Comparison of ENCODE assay signal across 22 cellular contexts in the genomic region with DNA sequence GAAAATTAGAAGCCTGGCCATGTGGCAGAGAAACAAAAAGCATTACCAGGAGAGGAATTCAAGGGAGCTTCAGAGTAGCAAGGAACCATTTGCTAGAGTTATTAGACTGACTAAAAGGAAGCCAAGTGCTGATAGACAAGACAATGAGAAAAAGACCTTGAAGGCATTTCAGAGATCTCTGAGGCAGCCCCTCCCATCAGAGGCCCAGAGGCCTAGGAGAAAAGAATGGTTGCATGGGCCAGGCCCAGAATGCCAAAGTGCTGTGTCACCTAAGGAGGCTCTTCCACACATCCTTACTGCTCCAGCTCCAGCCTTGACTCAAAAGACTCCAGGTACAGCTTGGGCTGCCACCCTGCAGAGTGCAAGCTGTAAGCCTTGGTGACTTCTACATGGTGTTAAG.
DNase-seq lines count a peak whose midpoint lies in the region; ATAC-seq and TF ChIP-seq lines count a peak whose summit lies in the region.
"Had no signal": no experiment of that assay in that cellular context is flagged by ENCODE, and none has a peak within 500 bp of the region (broad histone marks: within the 10 kb centered on the region; RNA-seq: fewer than 3 reads in every experiment).

No MANE protein-coding gene starts in this region.

- H3K9me2 ChIP-seq in SK-N-SH (no peaks in the 10 kb centered on the region), PC-9 (ENCODE audit: insufficient read depth) (no peaks in the 10 kb centered on the region)

- no peaks in the 10 kb centered on the region for H3K36me3 ChIP-seq in SK-N-SH (replicated peaks in 1 of 2; ENCODE audit: control insufficient read depth in 1 of 2, insufficient read depth in 2 of 2, low read length in 1 of 2)
- H3K36me3 ChIP-seq in PC-9 (ENCODE audit: low read depth): no peaks in the 10 kb centered on the region

- no peak overlapping the region for H3K9ac ChIP-seq in SK-N-SH

- intact Hi-C loops in PC-9 (cut with micrococcal nuclease; ENCODE audit: unreplicated experiment): no loop called here

- peak overlapping the region; percentile 29 for H3K27ac Mint-ChIP-seq in type B pancreatic cell
- H3K27ac Mint-ChIP-seq: activated CD8-positive, alpha-beta T cell treated with anti-CD3 and anti-CD28 coated beads, Interleukin-2, amount 10 ng/mL, durations not matched to agents 7 days and 5 days; activated naive CD4-positive, alpha-beta T cell treated with anti-CD3 and anti-CD28 coated beads, Interleukin-2, amount 10 ng/mL, durations not matched to agents 7 days and 5 days; B cell had no signal

- DNase-seq in SK-N-SH (no peak), PC-9 (peak; percentile 10 to 46), fibroblast of pulmonary artery (ENCODE audit: low read depth) (peak; percentile 52), type B pancreatic cell (ENCODE audit: extremely low spot score, unreplicated experiment) (no peak), SHP77 treated with DMSO at 0.1 percent for 48 hours (lab: John Stamatoyannopoulos, UW) (no peak), LoVo (ENCODE audit: low spot score) (no peak)
- DNase-seq in activated T-cell treated with anti-CD3 and anti-CD28 coated beads, Interleukin-2, amount 50 U/mL, for 48 hours: no peak
- DNase-seq: activated CD8-positive, alpha-beta T cell treated with anti-CD3 and anti-CD28 coated beads, Interleukin-2, amount 10 ng/mL, durations not matched to agents 7 days and 5 days; activated naive CD4-positive, alpha-beta T cell treated with anti-CD3 and anti-CD28 coated beads, Interleukin-2, amount 10 ng/mL, durations not matched to agents 7 days and 5 days; activated T-cell treated with anti-CD3 and anti-CD28 coated beads, Interleukin-2, amount 50 U/mL, for 1 hour; COR-L47; effector memory CD4-positive, alpha-beta T cell; NCI-H187 treated with DMSO at 0.1 percent for 48 hours; NCI-H345; occipital lobe; RPMI8226; stimulated activated CD4-positive, alpha-beta T cell treated with anti-CD3 and anti-CD28 coated beads, Interleukin-4, amount 100 ng/mL, for 24 hours had no signal

- no peak for TF ChIP-seq RAD21 in SK-N-SH (IDR thresholded peaks at IDR 0.05; ENCODE audit: low read length)

- TF ChIP-seq CTCF in SK-N-SH (IDR thresholded peaks at IDR 0.05): no peak
- no peak for TF ChIP-seq CTCF in PC-9 (conservative IDR thresholded peaks at IDR 0.05)
- TF ChIP-seq CTCF in fibroblast of pulmonary artery (IDR thresholded peaks at IDR 0.05; ENCODE audit: low read length, missing control alignments): no peak
- TF ChIP-seq CTCF in type B pancreatic cell (conservative IDR thresholded peaks at IDR 0.05): no peak

- H3K27ac ChIP-seq in SK-N-SH (ENCODE audit: low read depth in 2 of 2, low read length in 1 of 2) (no peak overlapping the region), PC-9 (no peak overlapping the region)
- H3K27ac ChIP-seq: 22Rv1 had no signal

- H3K9me3 Mint-ChIP-seq in type B pancreatic cell: peaks cover 11% of the 10 kb centered on the region
- H3K9me3 Mint-ChIP-seq: activated naive CD4-positive, alpha-beta T cell treated with anti-CD3 and anti-CD28 coated beads, Interleukin-2, amount 10 ng/mL, durations not matched to agents 7 days and 5 days had no signal

- peaks cover 7% of the 10 kb centered on the region for H3F3A ChIP-seq in SK-N-SH (replicated peaks; ENCODE audit: insufficient read depth)
- no peaks in the 10 kb centered on the region for H3F3A ChIP-seq in PC-9 (ENCODE audit: insufficient read depth, low read depth)

- no peak for TF ChIP-seq EP300 in SK-N-SH (IDR thresholded peaks at IDR 0.05; ENCODE audit: borderline replicate concordance in 1 of 2, low read depth in 1 of 2, low read length in 1 of 2)

- peaks cover 8% of the 10 kb centered on the region for H3K4me1 Mint-ChIP-seq in type B pancreatic cell (ENCODE audit: unreplicated experiment)
- H3K4me1 Mint-ChIP-seq: activated naive CD4-positive, alpha-beta T cell treated with anti-CD3 and anti-CD28 coated beads, Interleukin-2, amount 10 ng/mL, durations not matched to agents 7 days and 5 days had no signal

- CTCF ChIA-PET in SK-N-SH (lab: Yijun Ruan, JAX): no interaction called here
- CTCF ChIA-PET in PC-9 (lab: Charles Lee): no interaction called here

- peaks cover 0 to 15% of the 10 kb centered on the region in 2 experiments; a peak in 1 of 4 replicates for H3K4me1 ChIP-seq in SK-N-SH (ENCODE audit: control insufficient read depth in 1 of 2, insufficient read depth in 2 of 2, low read depth in 1 of 2, low read length in 1 of 2)
- no peaks in the 10 kb centered on the region; the same call in 1 of the 2 replicates for H3K4me1 ChIP-seq in PC-9 (replicated peaks; ENCODE audit: insufficient read depth)

- no peaks in the 10 kb centered on the region for H3K79me2 ChIP-seq in SK-N-SH (ENCODE audit: insufficient read depth)
- H3K79me2 ChIP-seq in PC-9 (ENCODE audit: low read depth): no peaks in the 10 kb centered on the region

- ATAC-seq in SK-N-SH treated with all-trans-retinoic acid at 6 μM for 48 hours: no peak
- ATAC-seq: activated CD4-positive, CD25-positive, alpha-beta regulatory T cell treated with anti-CD3 and anti-CD28 coated beads, Interleukin-2, amount 50 U/mL, for 24 hours; activated CD8-positive, alpha-beta T cell treated with anti-CD3 and anti-CD28 coated beads, Interleukin-2, amount 10 ng/mL, durations not matched to agents 7 days and 5 days; K562 had no signal

- no peaks in the 10 kb centered on the region; the same call in 1 of the 2 replicates for H3K9me3 ChIP-seq in SK-N-SH
- H3K9me3 ChIP-seq in PC-9 (ENCODE audit: insufficient read depth, low read depth): peaks cover 6% of the 10 kb centered on the region

- H3K4me2 ChIP-seq in SK-N-SH (no peak overlapping the region), PC-9 (no peak overlapping the region)

- H4K20me1 ChIP-seq in SK-N-SH (ENCODE audit: insufficient read depth) (no peaks in the 10 kb centered on the region), PC-9 (ENCODE audit: insufficient read depth) (no peaks in the 10 kb centered on the region)

- POLR2A ChIA-PET in SK-N-SH (lab: Yijun Ruan, JAX): no interaction called here
- POLR2A ChIA-PET in PC-9 (lab: Charles Lee; ENCODE audit: unreplicated experiment): no interaction called here

- BruUV-seq in PC-9 (replicated peaks; lab: Mats Ljungman, UMichigan): no TSS peak

- H2AFZ ChIP-seq in SK-N-SH (ENCODE audit: low read depth) (peak overlapping the region; percentile 59; the same call in 1 of the 2 replicates), PC-9 (no peak overlapping the region)

- H3K27me3 Mint-ChIP-seq in type B pancreatic cell: no peaks in the 10 kb centered on the region
- H3K27me3 Mint-ChIP-seq: activated naive CD4-positive, alpha-beta T cell treated with anti-CD3 and anti-CD28 coated beads, Interleukin-2, amount 10 ng/mL, durations not matched to agents 7 days and 5 days; B cell had no signal

- H3K4me3 Mint-ChIP-seq in type B pancreatic cell: no peak overlapping the region
- H3K4me3 Mint-ChIP-seq: activated CD8-positive, alpha-beta T cell treated with anti-CD3 and anti-CD28 coated beads, Interleukin-2, amount 10 ng/mL, durations not matched to agents 7 days and 5 days; activated naive CD4-positive, alpha-beta T cell treated with anti-CD3 and anti-CD28 coated beads, Interleukin-2, amount 10 ng/mL, durations not matched to agents 7 days and 5 days; B cell had no signal

- H3K4me3 ChIP-seq in SK-N-SH (ENCODE audit: low read depth in 2 of 2, low read length in 1 of 2): no peak overlapping the region
- H3K4me3 ChIP-seq in PC-9: no peak overlapping the region
- H3K4me3 ChIP-seq in fibroblast of pulmonary artery (replicated peaks; ENCODE audit: low read depth, low read length): no peak overlapping the region
- H3K4me3 ChIP-seq: K562 had no signal

- no peaks in the 10 kb centered on the region for H3K27me3 ChIP-seq in SK-N-SH (ENCODE audit: insufficient read depth)
- no peaks in the 10 kb centered on the region for H3K27me3 ChIP-seq in PC-9 (ENCODE audit: insufficient read depth, low read depth)

- H3K36me3 Mint-ChIP-seq in type B pancreatic cell: no peaks in the 10 kb centered on the region
- H3K36me3 Mint-ChIP-seq: activated naive CD4-positive, alpha-beta T cell treated with anti-CD3 and anti-CD28 coated beads, Interleukin-2, amount 10 ng/mL, durations not matched to agents 7 days and 5 days had no signal

TF ChIP-seq in SK-N-SH, 30 proteins besides CTCF, POLR2A, EP300 and RAD21 (continues in another document):
- TF ChIP-seq, protein P1, sequence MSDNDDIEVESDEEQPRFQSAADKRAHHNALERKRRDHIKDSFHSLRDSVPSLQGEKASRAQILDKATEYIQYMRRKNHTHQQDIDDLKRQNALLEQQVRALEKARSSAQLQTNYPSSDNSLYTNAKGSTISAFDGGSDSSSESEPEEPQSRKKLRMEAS (IDR thresholded peaks at IDR 0.05; ENCODE audit: low read depth): no peak
- TF ChIP-seq USF1 (IDR thresholded peaks at IDR 0.05; ENCODE audit: borderline replicate concordance, low read depth): no peak
- TF ChIP-seq FOXM1 (IDR thresholded peaks at IDR 0.05; ENCODE audit: low read depth): no peak
- no peak for TF ChIP-seq RXRA (IDR thresholded peaks at IDR 0.05; ENCODE audit: borderline replicate concordance, low read depth)

TF ChIP-seq in SK-N-SH treated with all-trans-retinoic acid at 6 μM for 48 hours, 23 proteins besides CTCF, POLR2A, EP300 and RAD21 (continues in another document):
- TF ChIP-seq, protein P2, sequence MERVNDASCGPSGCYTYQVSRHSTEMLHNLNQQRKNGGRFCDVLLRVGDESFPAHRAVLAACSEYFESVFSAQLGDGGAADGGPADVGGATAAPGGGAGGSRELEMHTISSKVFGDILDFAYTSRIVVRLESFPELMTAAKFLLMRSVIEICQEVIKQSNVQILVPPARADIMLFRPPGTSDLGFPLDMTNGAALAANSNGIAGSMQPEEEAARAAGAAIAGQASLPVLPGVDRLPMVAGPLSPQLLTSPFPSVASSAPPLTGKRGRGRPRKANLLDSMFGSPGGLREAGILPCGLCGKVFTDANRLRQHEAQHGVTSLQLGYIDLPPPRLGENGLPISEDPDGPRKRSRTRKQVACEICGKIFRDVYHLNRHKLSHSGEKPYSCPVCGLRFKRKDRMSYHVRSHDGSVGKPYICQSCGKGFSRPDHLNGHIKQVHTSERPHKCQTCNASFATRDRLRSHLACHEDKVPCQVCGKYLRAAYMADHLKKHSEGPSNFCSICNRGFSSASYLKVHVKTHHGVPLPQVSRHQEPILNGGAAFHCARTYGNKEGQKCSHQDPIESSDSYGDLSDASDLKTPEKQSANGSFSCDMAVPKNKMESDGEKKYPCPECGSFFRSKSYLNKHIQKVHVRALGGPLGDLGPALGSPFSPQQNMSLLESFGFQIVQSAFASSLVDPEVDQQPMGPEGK (CRISPR knock-in tag; IDR thresholded peaks at IDR 0.05; ENCODE audit: borderline replicate concordance): no peak
- TF ChIP-seq ARNTL (CRISPR knock-in tag; IDR thresholded peaks at IDR 0.05; ENCODE audit: borderline replicate concordance, low read depth) (no peak), ZFP3 (CRISPR knock-in tag; IDR thresholded peaks at IDR 0.05) (no peak)

Comparison
In these comparisons a context has a peak if more than half of its experiments do, and no peak if none do; other contexts are left out.
1. DNase-seq: peak in PC-9 (2 of 2) and fibroblast of pulmonary artery (single experiment); none in SK-N-SH (single experiment), type B pancreatic cell (single experiment), activated T-cell treated with anti-CD3 and anti-CD28 coated beads, Interleukin-2, amount 50 U/mL, for 48 hours (0 of 2), SHP77 treated with DMSO at 0.1 percent for 48 hours (single experiment) and LoVo (single experiment).